In genomic region chr14:61270714-61271113, GRCh38 we compare ENCODE assay signal across 40 cellular contexts.
"Had no signal": no experiment of that assay in that cellular context is flagged by ENCODE, and none has a peak within 500 bp of the region (broad histone marks: within the 10 kb centered on the region; RNA-seq: fewer than 3 reads in every experiment).

No MANE protein-coding gene starts in this region.

- H3K4me1 ChIP-seq: adrenal gland, body of pancreas, breast epithelium had no signal

- DNase-seq: activated CD4-positive, alpha-beta memory T cell treated with anti-CD3 and anti-CD28 coated beads, Interleukin-2, amount 10 ng/mL, durations not matched to agents 7 days and 5 days; activated CD4-positive, alpha-beta T cell treated with anti-CD3 and anti-CD28 coated beads for 1 hour; activated CD4-positive, alpha-beta T cell treated with anti-CD3 and anti-CD28 coated beads for 36 hours; activated CD4-positive, alpha-beta T cell treated with anti-CD3 and anti-CD28 coated beads for 48 hours; activated CD4-positive, alpha-beta T cell treated with anti-CD3 and anti-CD28 coated beads, Interleukin-2, amount 10 ng/mL, durations not matched to agents 7 days and 5 days; activated CD4-positive, alpha-beta T cell treated with anti-CD3 and anti-CD28 coated beads, Interleukin-2, amount 50 U/mL, for 48 hours; activated CD4-positive, CD25-positive, alpha-beta regulatory T cell; activated CD8-positive, alpha-beta memory T cell treated with anti-CD3 and anti-CD28 coated beads for 24 hours; activated CD8-positive, alpha-beta memory T cell treated with anti-CD3 and anti-CD28 coated beads, Interleukin-2, amount 10 ng/mL, durations not matched to agents 7 days and 5 days; activated CD8-positive, alpha-beta memory T cell treated with anti-CD3 and anti-CD28 coated beads, Interleukin-2, amount 50 U/mL, for 48 hours; activated CD8-positive, alpha-beta T cell treated with anti-CD3 and anti-CD28 coated beads, Interleukin-2, amount 10 ng/mL, durations not matched to agents 7 days and 5 days; activated effector memory CD4-positive, alpha-beta T cell treated with anti-CD3 and anti-CD28 coated beads, Interleukin-2, amount 50 U/mL, for 16 hours; activated gamma-delta T cell treated with Interleukin-2 at 50 U/mL for 16 hours; activated naive CD4-positive, alpha-beta T cell; activated naive CD4-positive, alpha-beta T cell treated with anti-CD3 and anti-CD28 coated beads for 36 hours; activated naive CD4-positive, alpha-beta T cell treated with anti-CD3 and anti-CD28 coated beads, Interleukin-2, amount 50 U/mL, for 16 hours; activated naive CD8-positive, alpha-beta T cell treated with anti-CD3 and anti-CD28 coated beads for 36 hours; activated T-cell treated with anti-CD3 and anti-CD28 coated beads, Interleukin-2, amount 50 U/mL, for 24 hours; activated T-cell treated with anti-CD3 and anti-CD28 coated beads, Interleukin-2, amount 50 U/mL, for 72 hours; adrenal gland; amniotic stem cell; aorta; body of pancreas; brain microvascular endothelial cell; caudate nucleus; cerebellar nuclear complex; T-cell; T-helper 17 cell; T-helper 9 cell had no signal

- H3K4me1 Mint-ChIP-seq: central memory CD8-positive, alpha-beta T cell had no signal

- H3K27ac ChIP-seq: adrenal gland, body of pancreas, brain microvascular endothelial cell, breast epithelium, cardiac muscle cell, VCaP had no signal

- H3K4me3 ChIP-seq: adrenal gland, body of pancreas, breast epithelium, cardiac muscle cell had no signal

- H3K36me3 ChIP-seq: adrenal gland, brain microvascular endothelial cell, breast epithelium, cardiac muscle cell had no signal

- FAIRE-seq: astrocyte, TTC549 had no signal

- H3K27me3 ChIP-seq: body of pancreas, brain microvascular endothelial cell, breast epithelium had no signal

- H3K9me3 Mint-ChIP-seq: activated CD4-positive, alpha-beta memory T cell treated with anti-CD3 and anti-CD28 coated beads, Interleukin-2, amount 10 ng/mL, durations not matched to agents 7 days and 5 days; activated CD4-positive, alpha-beta T cell treated with anti-CD3 and anti-CD28 coated beads, Interleukin-2, amount 10 ng/mL, durations not matched to agents 7 days and 5 days; activated naive CD4-positive, alpha-beta T cell treated with anti-CD3 and anti-CD28 coated beads for 36 hours; activated naive CD4-positive, alpha-beta T cell treated with anti-CD3 and anti-CD28 coated beads, Interleukin-2, amount 50 U/mL, for 72 hours; activated naive CD8-positive, alpha-beta T cell treated with anti-CD3 and anti-CD28 coated beads for 36 hours; activated T-cell treated with anti-CD3 and anti-CD28 coated beads, Interleukin-2, amount 50 U/mL, for 24 hours; activated T-cell treated with anti-CD3 and anti-CD28 coated beads, Interleukin-2, amount 50 U/mL, for 72 hours; activated T-helper 1 cell treated with anti-CD3 and anti-CD28 coated beads, Interleukin-12 subunit alpha, Interleukin-12 subunit beta, Interleukin-2, Interleukin-4 antibody, amounts not matched to agents 30 ng/mL and 10 ng/mL and 1 ng/mL, durations not matched to agents 14 hours and 24 hours and 36 hours; activated T-helper 17 cell treated with anti-CD3 and anti-CD28 coated beads, Interleukin-2, amount 50 U/mL, for 72 hours; central memory CD8-positive, alpha-beta T cell; T-cell; T-helper 2 cell treated with Interferon-gamma antibody and Interleukin-4, amounts not matched to agents 5 μg/mL and 100 μg/mL, for 36 hours had no signal

- ATAC-seq: activated CD4-positive, alpha-beta T cell treated with anti-CD3 and anti-CD28 coated beads for 36 hours; activated CD4-positive, CD25-positive, alpha-beta regulatory T cell treated with anti-CD3 and anti-CD28 coated beads, Interleukin-2, amount 50 U/mL, for 24 hours; activated T-cell treated with anti-CD3 and anti-CD28 coated beads, Interleukin-2, amount 50 U/mL, for 72 hours; T-helper 17 cell had no signal

- H3K27ac Mint-ChIP-seq: activated CD4-positive, alpha-beta memory T cell treated with anti-CD3 and anti-CD28 coated beads, Interleukin-2, amount 10 ng/mL, durations not matched to agents 7 days and 5 days; activated CD4-positive, alpha-beta T cell treated with anti-CD3 and anti-CD28 coated beads for 36 hours; activated CD4-positive, alpha-beta T cell treated with anti-CD3 and anti-CD28 coated beads, Interleukin-2, amount 10 ng/mL, durations not matched to agents 7 days and 5 days; activated CD8-positive, alpha-beta memory T cell treated with anti-CD3 and anti-CD28 coated beads, Interleukin-2, amount 10 ng/mL, durations not matched to agents 7 days and 5 days; activated CD8-positive, alpha-beta T cell treated with anti-CD3 and anti-CD28 coated beads, Interleukin-2, amount 10 ng/mL, durations not matched to agents 7 days and 5 days; activated naive CD4-positive, alpha-beta T cell treated with anti-CD3 and anti-CD28 coated beads for 36 hours; activated naive CD4-positive, alpha-beta T cell treated with anti-CD3 and anti-CD28 coated beads, Interleukin-2, amount 50 U/mL, for 72 hours; activated naive CD8-positive, alpha-beta T cell treated with anti-CD3 and anti-CD28 coated beads for 36 hours; activated T-cell treated with anti-CD3 and anti-CD28 coated beads, Interleukin-2, amount 50 U/mL, for 24 hours; activated T-cell treated with anti-CD3 and anti-CD28 coated beads, Interleukin-2, amount 50 U/mL, for 72 hours; activated T-helper 1 cell treated with anti-CD3 and anti-CD28 coated beads, Interleukin-12 subunit alpha, Interleukin-12 subunit beta, Interleukin-2, Interleukin-4 antibody, amounts not matched to agents 30 ng/mL and 10 ng/mL and 1 ng/mL, durations not matched to agents 14 hours and 24 hours and 36 hours; activated T-helper 17 cell treated with anti-CD3 and anti-CD28 coated beads, Interleukin-2, amount 50 U/mL, for 72 hours; T-cell; T-helper 17 cell; T-helper 2 cell treated with Interferon-gamma antibody and Interleukin-4, amounts not matched to agents 5 μg/mL and 100 μg/mL, for 36 hours had no signal

- H3K9me3 ChIP-seq: adrenal gland, body of pancreas, breast epithelium had no signal

- H3K36me3 Mint-ChIP-seq: activated CD8-positive, alpha-beta memory T cell treated with anti-CD3 and anti-CD28 coated beads, Interleukin-2, amount 10 ng/mL, durations not matched to agents 7 days and 5 days; activated naive CD4-positive, alpha-beta T cell treated with anti-CD3 and anti-CD28 coated beads, Interleukin-2, amount 50 U/mL, for 72 hours; activated naive CD8-positive, alpha-beta T cell treated with anti-CD3 and anti-CD28 coated beads for 36 hours; T-cell had no signal

- H3K4me3 Mint-ChIP-seq: activated CD4-positive, alpha-beta memory T cell treated with anti-CD3 and anti-CD28 coated beads, Interleukin-2, amount 10 ng/mL, durations not matched to agents 7 days and 5 days; activated CD4-positive, alpha-beta T cell treated with anti-CD3 and anti-CD28 coated beads for 36 hours; activated CD4-positive, alpha-beta T cell treated with anti-CD3 and anti-CD28 coated beads, Interleukin-2, amount 10 ng/mL, durations not matched to agents 7 days and 5 days; activated CD8-positive, alpha-beta memory T cell treated with anti-CD3 and anti-CD28 coated beads, Interleukin-2, amount 10 ng/mL, durations not matched to agents 7 days and 5 days; activated CD8-positive, alpha-beta T cell treated with anti-CD3 and anti-CD28 coated beads, Interleukin-2, amount 10 ng/mL, durations not matched to agents 7 days and 5 days; activated naive CD8-positive, alpha-beta T cell treated with anti-CD3 and anti-CD28 coated beads for 36 hours; activated T-helper 1 cell treated with anti-CD3 and anti-CD28 coated beads, Interleukin-12 subunit alpha, Interleukin-12 subunit beta, Interleukin-2, Interleukin-4 antibody, amounts not matched to agents 30 ng/mL and 10 ng/mL and 1 ng/mL, durations not matched to agents 14 hours and 24 hours and 36 hours; central memory CD8-positive, alpha-beta T cell; T-helper 17 cell had no signal
